14 cellular contexts compared by ENCODE assay signal in genomic region chr6:106894978-106895702, GRCh38.
DNase-seq lines count a peak whose midpoint lies in the region; ATAC-seq, FAIRE-seq and TF ChIP-seq lines count a peak whose summit lies in the region.
"Had no signal": no experiment of that assay in that cellular context is flagged by ENCODE, and none has a peak within 500 bp of the region (broad histone marks: within the 10 kb centered on the region; RNA-seq: fewer than 3 reads in every experiment).

No MANE protein-coding gene starts in this region.

- POLR2A ChIA-PET in A549 (lab: Yijun Ruan, JAX) = no interaction called here

- no peak for TF ChIP-seq POLR2A in A549 (IDR thresholded peaks at IDR 0.05; ENCODE audit: low read length)

- H3K9ac ChIP-seq in endodermal cell (ENCODE audit: extremely low read depth, low read length, poor library complexity, severe bottlenecking) = no peak overlapping the region

- CTCF ChIA-PET in A549 (lab: Yijun Ruan, JAX) = no interaction called here

- no peak for TF ChIP-seq EP300 in A549 (IDR thresholded peaks at IDR 0.05)

- H3K36me3 ChIP-seq in hepatocyte (replicated peaks; ENCODE audit: insufficient read depth, low read depth) (no peaks in the 10 kb centered on the region), endodermal cell (ENCODE audit: control insufficient read depth, insufficient read depth, low read length) (no peaks in the 10 kb centered on the region)
- H3K36me3 ChIP-seq: transverse colon had no signal

- H3K9me3 Mint-ChIP-seq in endodermal cell = peaks cover 3% of the 10 kb centered on the region
- H3K9me3 Mint-ChIP-seq: activated B cell treated with CpG ODN at 0.5 μM for 24 hours had no signal

- no peak overlapping the region for H3K4me3 Mint-ChIP-seq in endodermal cell
- H3K4me3 Mint-ChIP-seq: activated B cell treated with CpG ODN at 0.5 μM for 24 hours had no signal

- H3K9me2 ChIP-seq in hepatocyte (replicated peaks; ENCODE audit: insufficient read depth) = no peaks in the 10 kb centered on the region

- no peak overlapping the region for H3K27ac ChIP-seq in A549
- H3K27ac ChIP-seq in hepatocyte = no peak overlapping the region
- no peak overlapping the region for H3K27ac ChIP-seq in endodermal cell (ENCODE audit: low read depth, low read length)
- H3K27ac ChIP-seq: transverse colon had no signal

- no peaks in the 10 kb centered on the region for H3K79me2 ChIP-seq in hepatocyte

- H3K27me3 Mint-ChIP-seq in endodermal cell (ENCODE audit: insufficient read depth) = no peaks in the 10 kb centered on the region
- H3K27me3 Mint-ChIP-seq: activated B cell treated with CpG ODN at 0.5 μM for 24 hours had no signal

- no peak overlapping the region for H3K4me2 ChIP-seq in A549
- H3K4me2 ChIP-seq in hepatocyte = no peak overlapping the region

- TF ChIP-seq CTCF in A549 (IDR thresholded peaks at IDR 0.05) = no peak
- TF ChIP-seq CTCF in hepatocyte (IDR thresholded peaks at IDR 0.05; ENCODE audit: poor library complexity) = no peak
- no peak for TF ChIP-seq CTCF in D721Med (IDR thresholded peaks at IDR 0.05; ENCODE audit: insufficient read depth, missing control alignments)
- no peak for TF ChIP-seq CTCF in endodermal cell (conservative IDR thresholded peaks at IDR 0.05)

- H3K9me3 ChIP-seq in A549 = no peaks in the 10 kb centered on the region
- no peaks in the 10 kb centered on the region for H3K9me3 ChIP-seq in hepatocyte (ENCODE audit: low read depth)
- H3K9me3 ChIP-seq in endodermal cell (ENCODE audit: control insufficient read depth, low read length) = no peaks in the 10 kb centered on the region
- H3K9me3 ChIP-seq: transverse colon had no signal

- no peaks in the 10 kb centered on the region for H3K4me1 ChIP-seq in A549
- peaks cover 7% of the 10 kb centered on the region for H3K4me1 ChIP-seq in hepatocyte (ENCODE audit: insufficient read depth)
- no peaks in the 10 kb centered on the region for H3K4me1 ChIP-seq in endodermal cell (ENCODE audit: control insufficient read depth, insufficient read depth, low read length)
- H3K4me1 ChIP-seq: transverse colon had no signal

- H3K27ac Mint-ChIP-seq in endodermal cell = no peak overlapping the region
- H3K27ac Mint-ChIP-seq: activated B cell treated with CpG ODN at 0.5 μM for 24 hours had no signal

- H3K4me1 Mint-ChIP-seq in endodermal cell = peaks cover 8% of the 10 kb centered on the region
- H3K4me1 Mint-ChIP-seq: activated B cell treated with CpG ODN at 0.5 μM for 24 hours had no signal

- no peak for TF ChIP-seq RAD21 in A549 (conservative IDR thresholded peaks at IDR 0.05 in 1 of 2, IDR thresholded peaks at IDR 0.05 in 1 of 2)

- no peaks in the 10 kb centered on the region for H3K36me3 Mint-ChIP-seq in endodermal cell (ENCODE audit: low read depth)

- H4K20me1 ChIP-seq in hepatocyte (ENCODE audit: insufficient read depth, poor library complexity, severe bottlenecking) = no peaks in the 10 kb centered on the region

- intact Hi-C loops in left cardiac atrium (cut with DNase I) = no loop called here

- DNase-seq in A549 (ENCODE audit: low read depth in 1 of 2, low spot score in 1 of 2) = peak in 1 of 2 experiments; percentile 15
- peak; percentile 2 for DNase-seq in HS-5 (ENCODE audit: low read depth)
- DNase-seq in amniotic epithelial cell (ENCODE audit: low read depth) = peak; percentile 27
- DNase-seq in hepatocyte (ENCODE audit: low spot score) = peak; percentile 46
- no peak for DNase-seq in D721Med (ENCODE audit: insufficient read length, low spot score)
- DNase-seq in left cardiac atrium = no peak
- DNase-seq in endodermal cell = no peak
- DNase-seq: activated B cell treated with CpG ODN at 0.5 μM for 24 hours; activated T-cell treated with anti-CD3 and anti-CD28 coated beads, Interleukin-2, amount 50 U/mL, for 1 hour; aorta; islet precursor cell; NCI-H1092; transverse colon had no signal

- H3K27me3 ChIP-seq in hepatocyte (no peaks in the 10 kb centered on the region), endodermal cell (ENCODE audit: control insufficient read depth, insufficient read depth, low read length, poor library complexity, severe bottlenecking) (no peaks in the 10 kb centered on the region)
- H3K27me3 ChIP-seq: transverse colon had no signal

- no peak overlapping the region for H2AFZ ChIP-seq in hepatocyte

- ATAC-seq in A549 = 0 out of 6 replicates have a peak, but pooled peaks of 1 of the 2 experiments have one; percentile 47
- ATAC-seq in left cardiac atrium = no peak
- no peak for ATAC-seq in GM19328 (IDR thresholded peaks at IDR 0.05; ENCODE audit: unreplicated experiment)

- no peak for FAIRE-seq in A549 (lab: Jason Lieb, UNC)
- FAIRE-seq in D721Med (lab: Jason Lieb, UNC) = no peak

- no peak overlapping the region for H3K4me3 ChIP-seq in A549
- no peak overlapping the region for H3K4me3 ChIP-seq in hepatocyte
- H3K4me3 ChIP-seq in endodermal cell (ENCODE audit: low read length) = no peak overlapping the region
- H3K4me3 ChIP-seq: transverse colon had no signal

- WGBS in A549 (ENCODE audit: missing lambda C conversion rate) = 73% methylated on average over 6 of the region's 6 CpGs
- 95% methylated on average over 6 of the region's 6 CpGs for WGBS in hepatocyte (ENCODE audit: low lambda C conversion rate, missing lambda C conversion rate)
- 90 to 93% methylated on average over 5 of the region's 6 CpGs for WGBS in endodermal cell (ENCODE audit: insufficient coverage in 1 of 2, insufficient read length in 1 of 2), 2 experiments

TF ChIP-seq in A549, 52 proteins besides CTCF, POLR2A, EP300 and RAD21:
- TF ChIP-seq ZNF302 (CRISPR knock-in tag; IDR thresholded peaks at IDR 0.05) = no peak
- TF ChIP-seq JUN (IDR thresholded peaks at IDR 0.05) = no peak
- no peak for TF ChIP-seq PHF8 (IDR thresholded peaks at IDR 0.05; ENCODE audit: borderline replicate concordance, low read depth)
- TF ChIP-seq JUNB (IDR thresholded peaks at IDR 0.05) = no peak
- no peak for TF ChIP-seq FOSL2 (IDR thresholded peaks at IDR 0.05)
- TF ChIP-seq FOSL2 (CRISPR knock-in tag; IDR thresholded peaks at IDR 0.05) = peak; percentile 20; the same call in 1 of the 2 replicates
- no peak for TF ChIP-seq KDM5A (IDR thresholded peaks at IDR 0.05)
- no peak for TF ChIP-seq HES2 (IDR thresholded peaks at IDR 0.05)

Comparison
In these comparisons a context has a peak if more than half of its experiments do, and no peak if none do; other contexts are left out.
1. DNase-seq: peak in HS-5 (single experiment), amniotic epithelial cell (single experiment) and hepatocyte (single experiment); none in D721Med (single experiment), left cardiac atrium (single experiment) and endodermal cell (single experiment).